Comparison of ENCODE assay signal across 20 cellular contexts in the genomic region with DNA sequence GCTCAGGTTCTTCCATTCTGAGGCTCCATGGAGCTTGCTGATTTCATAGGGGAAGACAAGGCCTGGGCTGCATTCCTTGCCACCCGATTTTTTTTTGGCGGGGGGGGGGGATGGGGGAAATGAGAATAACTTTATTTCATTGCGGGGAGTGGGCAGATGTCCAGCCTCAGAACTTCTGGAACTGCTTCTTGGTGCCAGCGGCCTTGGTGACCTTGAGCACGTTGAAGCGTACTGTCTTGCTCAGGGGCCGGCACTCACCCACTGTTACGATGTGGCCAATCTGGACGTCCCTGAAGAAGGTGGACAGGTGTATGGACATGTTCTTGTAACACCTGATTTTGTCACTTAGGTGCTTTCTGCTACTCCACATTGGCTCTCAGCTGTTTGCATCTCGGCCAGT. TPM values are rescaled to one million over a fixed set of nuclear protein-coding genes. Genes with fewer than 3 reads are reported as not detected.
DNase-seq lines count a peak whose midpoint lies in the region; ATAC-seq, FAIRE-seq and TF ChIP-seq lines count a peak whose summit lies in the region.
"Had no signal": no experiment of that assay in that cellular context is flagged by ENCODE, and none has a peak within 500 bp of the region (broad histone marks: within the 10 kb centered on the region; RNA-seq: fewer than 3 reads in every experiment).

No MANE protein-coding gene starts in this region.

- intact Hi-C loops in heart left ventricle (cut with DNase I) = no loop called here
- intact Hi-C loops in cardiac septum (cut with DNase I) = no loop called here
- intact Hi-C loops in dorsolateral prefrontal cortex (cut with DNase I) = no loop called here

- ATAC-seq in heart left ventricle = no peak
- ATAC-seq in activated T-helper 17 cell treated with anti-CD3 and anti-CD28 coated beads, Interleukin-2, amount 50 U/mL, for 72 hours (replicated peaks) = no peak

- WGBS in heart left ventricle, 4 donors = 41 to 55% (median 51%) methylated on average over 10 of the region's 10 CpGs
- 92% methylated on average over 9 of the region's 10 CpGs for WGBS in smooth muscle cell (ENCODE audit: low lambda C conversion rate)

- peak overlapping the region in 7 of 12 donors; percentile 15 to 87 (median 45) for H3K27ac ChIP-seq in heart left ventricle
- peak overlapping the region; percentile 48 for H3K27ac ChIP-seq in keratinocyte (ENCODE audit: control insufficient read depth, insufficient read depth, low read length)
- peak overlapping the region; percentile 99 for H3K27ac ChIP-seq in smooth muscle cell (ENCODE audit: low read depth)
- no peak overlapping the region for H3K27ac ChIP-seq in dorsolateral prefrontal cortex

- H3K4me3 Mint-ChIP-seq in activated T-helper 17 cell treated with anti-CD3 and anti-CD28 coated beads, Interleukin-2, amount 50 U/mL, for 72 hours = no peak overlapping the region

- no peaks in the 10 kb centered on the region for H3K9me3 Mint-ChIP-seq in activated T-helper 17 cell treated with anti-CD3 and anti-CD28 coated beads, Interleukin-2, amount 50 U/mL, for 72 hours

- no peaks in the 10 kb centered on the region for H3K27me3 ChIP-seq in heart left ventricle
- no peaks in the 10 kb centered on the region for H3K27me3 ChIP-seq in keratinocyte (ENCODE audit: control insufficient read depth, extremely low read depth, insufficient read depth, low read length)
- H3K27me3 ChIP-seq in smooth muscle cell (ENCODE audit: low read depth) = no peaks in the 10 kb centered on the region
- no peaks in the 10 kb centered on the region for H3K27me3 ChIP-seq in dorsolateral prefrontal cortex

- H3K27me3 Mint-ChIP-seq in activated T-helper 17 cell treated with anti-CD3 and anti-CD28 coated beads, Interleukin-2, amount 50 U/mL, for 72 hours = no peaks in the 10 kb centered on the region

- H3K4me1 Mint-ChIP-seq in activated T-helper 17 cell treated with anti-CD3 and anti-CD28 coated beads, Interleukin-2, amount 50 U/mL, for 72 hours = peaks cover 18% of the 10 kb centered on the region

- no peaks in the 10 kb centered on the region for H3F3A ChIP-seq in smooth muscle cell (ENCODE audit: low read depth)

- H3K9ac ChIP-seq in keratinocyte (ENCODE audit: control insufficient read depth, extremely low read depth, insufficient read depth, low read length) (no peak overlapping the region), smooth muscle cell (ENCODE audit: low read depth) (peak overlapping the region; percentile 43)

- peaks cover 5% of the 10 kb centered on the region for H3K9me1 ChIP-seq in keratinocyte (ENCODE audit: control insufficient read depth, extremely low read depth, insufficient read depth, low read length)

- H3K9me3 ChIP-seq in heart left ventricle = no peaks in the 10 kb centered on the region
- no peaks in the 10 kb centered on the region for H3K9me3 ChIP-seq in keratinocyte (ENCODE audit: control insufficient read depth, low read depth, low read length)
- no peaks in the 10 kb centered on the region for H3K9me3 ChIP-seq in smooth muscle cell (replicated peaks; ENCODE audit: low read depth)

- TF ChIP-seq CTCF in heart left ventricle (IDR thresholded peaks at IDR 0.05) (no peak), keratinocyte (optimal IDR thresholded peaks at IDR 0.05 in 1 of 3, IDR thresholded peaks at IDR 0.05 in 1 of 3, conservative IDR thresholded peaks at IDR 0.05 in 1 of 3; ENCODE audit: extremely low read depth in 1 of 3, insufficient read depth in 2 of 3, low read length in 3 of 3) (no peak), smooth muscle cell (IDR thresholded peaks at IDR 0.05; ENCODE audit: borderline replicate concordance, insufficient read depth, poor library complexity, severe bottlenecking) (no peak), dorsolateral prefrontal cortex (IDR thresholded peaks at IDR 0.05 in 54 of 56, conservative IDR thresholded peaks at IDR 0.05 in 2 of 56; ENCODE audit: low read depth in 1 of 56, partially characterized antibody in 56 of 56) (no peak)

- peak overlapping the region; percentile 79 for H3K27ac Mint-ChIP-seq in activated T-helper 17 cell treated with anti-CD3 and anti-CD28 coated beads, Interleukin-2, amount 50 U/mL, for 72 hours

- DNase-seq in heart left ventricle (peak in 2 of 5 donors; percentile 43 to 51), cardiac septum (ENCODE audit: low spot score) (no peak), keratinocyte (ENCODE audit: low read depth, low spot score) (no peak), smooth muscle cell (lab: John Stamatoyannopoulos, UW; ENCODE audit: unreplicated experiment) (no peak), dorsolateral prefrontal cortex (no peak), medulla oblongata (ENCODE audit: extremely low spot score) (no peak)
- no peak for DNase-seq in effector CD8-positive, alpha-beta T cell (lab: John Stamatoyannopoulos, UW)
- DNase-seq: C1 segment of cervical spinal cord, DMS 273 treated with DMSO at 0.1 percent for 48 hours, H7, IMR-90, MV-4-11, NCI-H1417 treated with DMSO at 0.1 percent for 48 hours, NCI-H2029, NCI-H510A treated with DMSO at 0.1 percent for 48 hours had no signal

- dilution Hi-C loops in keratinocyte (cut with MboI; ENCODE audit: extremely low pct_ligation_motif_present, low sequenced_read_pairs) = no loop called here

- no peak overlapping the region for H2AFZ ChIP-seq in keratinocyte (ENCODE audit: control insufficient read depth, low read length)
- no peak overlapping the region for H2AFZ ChIP-seq in smooth muscle cell (ENCODE audit: low read depth)

- H3K36me3 ChIP-seq in heart left ventricle (peaks cover 0 to 9% (median 0%) of the 10 kb centered on the region in 9 donors), keratinocyte (ENCODE audit: control insufficient read depth in 2 of 2, extremely low read depth in 1 of 2, insufficient read depth in 2 of 2, low read length in 2 of 2) (peaks cover 5 to 25% of the 10 kb centered on the region in 2 experiments), smooth muscle cell (ENCODE audit: low read depth) (no peaks in the 10 kb centered on the region)

- H3K4me1 ChIP-seq in heart left ventricle (peaks cover 9 to 55% (median 42%) of the 10 kb centered on the region in 12 donors), keratinocyte (ENCODE audit: control insufficient read depth, extremely low read depth, insufficient read depth, low read length) (peaks cover 25% of the 10 kb centered on the region), smooth muscle cell (ENCODE audit: low read depth) (no peaks in the 10 kb centered on the region)

- no peak overlapping the region for H3K4me3 ChIP-seq in heart left ventricle
- H3K4me3 ChIP-seq in keratinocyte (ENCODE audit: control insufficient read depth in 2 of 3, extremely low read depth in 1 of 3, insufficient read depth in 2 of 3, low read depth in 1 of 3, low read length in 3 of 3) = no peak overlapping the region
- no peak overlapping the region for H3K4me3 ChIP-seq in smooth muscle cell
- H3K4me3 ChIP-seq in dorsolateral prefrontal cortex = no peak overlapping the region

- H3K4me2 ChIP-seq in keratinocyte (ENCODE audit: control insufficient read depth, extremely low read depth, insufficient read depth, low read depth, low read length) (no peak overlapping the region), smooth muscle cell (no peak overlapping the region)

- FAIRE-seq in keratinocyte (lab: Jason Lieb, UNC) = no peak
- FAIRE-seq: RCC 7860 had no signal

- H3K36me3 Mint-ChIP-seq in activated T-helper 17 cell treated with anti-CD3 and anti-CD28 coated beads, Interleukin-2, amount 50 U/mL, for 72 hours (ENCODE audit: low read depth) = peaks cover 33% of the 10 kb centered on the region

- H3K79me2 ChIP-seq in keratinocyte (ENCODE audit: control insufficient read depth, insufficient read depth, low read length) (peaks cover 92% of the 10 kb centered on the region), smooth muscle cell (ENCODE audit: low read depth) (peaks cover 98% of the 10 kb centered on the region)

- no peak for TF ChIP-seq POLR2A in heart left ventricle (IDR thresholded peaks at IDR 0.05)

- peaks cover 27% of the 10 kb centered on the region for H4K20me1 ChIP-seq in keratinocyte (ENCODE audit: control insufficient read depth, extremely low read depth, insufficient read depth, low read length)
- peaks cover 99% of the 10 kb centered on the region for H4K20me1 ChIP-seq in smooth muscle cell (ENCODE audit: low read depth)

RNA-seq across cellular contexts. Expression of gene CENPT, which starts 8.3 kb away (rescaled TPM):
- total RNA-seq in heart left ventricle = 10 to 100 TPM; 14.4 to 31.2 (median 20.1) TPM
- polyA plus RNA-seq in heart left ventricle = 10 to 100 TPM; 25.7 to 28.0 TPM
- 27.9 TPM for total RNA-seq in cardiac septum
- 10 to 100 TPM; 61.4 to 64.2 TPM for total RNA-seq in activated T-helper 17 cell treated with anti-CD3 and anti-CD28 coated beads, Interleukin-2, amount 50 U/mL, for 72 hours
- 30.1 to 57.1 TPM (median 41.3 TPM) in 3 replicates for polyA plus RNA-seq in keratinocyte
- polyA plus RNA-seq in keratinocyte (2011; ENCODE audit: low read depth) = 44.8 TPM
- 17.7 and 26.9 TPM in 2 replicates for polyA plus RNA-seq in keratinocyte (2011; cell fraction: cytosol; rRNA removed)
- polyA plus RNA-seq in keratinocyte (2011; cell fraction: nucleus; rRNA removed) = 238 and 251 TPM in 2 replicates
- 32.6 and 56.1 TPM in 2 replicates for polyA plus RNA-seq in keratinocyte (2012; ENCODE audit: low replicate concordance)
- polyA minus RNA-seq in keratinocyte = 33.9 to 38.2 TPM (median 38.0 TPM) in 3 replicates
- polyA minus RNA-seq in keratinocyte (2011; cell fraction: cytosol; rRNA and poly(A)+ RNA removed) = 40.1 TPM
- 50.0 and 51.2 TPM in 2 replicates for polyA minus RNA-seq in keratinocyte (2011; cell fraction: nucleus; rRNA and poly(A)+ RNA removed)
- total RNA-seq in smooth muscle cell = 37.3 and 47.0 TPM in 2 replicates
- 65.8 and 79.7 TPM in 2 replicates for polyA plus RNA-seq in smooth muscle cell
- total RNA-seq in dorsolateral prefrontal cortex = 10 to 100 TPM; 40.0 to 88.4 (median 54.9) TPM

RNA-seq across cellular contexts. Expression of gene NUTF2, which starts 9.1 kb away (rescaled TPM):
- 100 to 1,000 TPM in 2 of 9 donors, 10 to 100 TPM in 7; 66.5 to 145 (median 90.9) TPM for total RNA-seq in heart left ventricle
- 100 to 1,000 TPM; 179 to 191 TPM for polyA plus RNA-seq in heart left ventricle
- 87.1 TPM for total RNA-seq in cardiac septum
- total RNA-seq in activated T-helper 17 cell treated with anti-CD3 and anti-CD28 coated beads, Interleukin-2, amount 50 U/mL, for 72 hours = 100 to 1,000 TPM in 1 of 2 donors, 10 to 100 TPM in 1; 82.9 to 175 TPM
- 173 to 569 TPM (median 189 TPM) in 3 replicates for polyA plus RNA-seq in keratinocyte
- 21.4 TPM for polyA plus RNA-seq in keratinocyte (2011; ENCODE audit: low read depth)
- 219 and 289 TPM in 2 replicates for polyA plus RNA-seq in keratinocyte (2011; cell fraction: cytosol; rRNA removed)
- 115 and 137 TPM in 2 replicates for polyA plus RNA-seq in keratinocyte (2011; cell fraction: nucleus; rRNA removed)
- polyA plus RNA-seq in keratinocyte (2012; ENCODE audit: low replicate concordance) = 156 and 255 TPM in 2 replicates
- 364 to 462 TPM (median 391 TPM) in 3 replicates for polyA minus RNA-seq in keratinocyte
- 371 TPM for polyA minus RNA-seq in keratinocyte (2011; cell fraction: cytosol; rRNA and poly(A)+ RNA removed)
- 46.3 and 66.6 TPM in 2 replicates for polyA minus RNA-seq in keratinocyte (2011; cell fraction: nucleus; rRNA and poly(A)+ RNA removed)
- total RNA-seq in smooth muscle cell = 112 and 115 TPM in 2 replicates
- polyA plus RNA-seq in smooth muscle cell = 202 and 208 TPM in 2 replicates
- 10 to 100 TPM; 51.7 to 88.9 (median 72.2) TPM for total RNA-seq in dorsolateral prefrontal cortex

RNA-seq across cellular contexts. Expression of gene THAP11, which starts 13.7 kb away (rescaled TPM):
- 10 to 100 TPM; 24.9 to 87.5 (median 31.4) TPM for total RNA-seq in heart left ventricle
- polyA plus RNA-seq in heart left ventricle = 10 to 100 TPM; 10.6 to 26.3 TPM
- 23.0 TPM for total RNA-seq in cardiac septum
- 10 to 100 TPM; 29.9 to 51.6 TPM for total RNA-seq in activated T-helper 17 cell treated with anti-CD3 and anti-CD28 coated beads, Interleukin-2, amount 50 U/mL, for 72 hours
- polyA plus RNA-seq in keratinocyte = 9.2 to 13.1 TPM (median 11.8 TPM) in 3 replicates
- 4.0 TPM for polyA plus RNA-seq in keratinocyte (2011; ENCODE audit: low read depth)
- 8.5 and 8.9 TPM in 2 replicates for polyA plus RNA-seq in keratinocyte (2011; cell fraction: cytosol; rRNA removed)
- polyA plus RNA-seq in keratinocyte (2011; cell fraction: nucleus; rRNA removed) = 4.4 TPM in 2 replicates
- 11.6 and 13.9 TPM in 2 replicates for polyA plus RNA-seq in keratinocyte (2012; ENCODE audit: low replicate concordance)
- 7.9 to 10.2 TPM (median 7.9 TPM) in 3 replicates for polyA minus RNA-seq in keratinocyte
- polyA minus RNA-seq in keratinocyte (2011; cell fraction: cytosol; rRNA and poly(A)+ RNA removed) = 14.6 TPM
- polyA minus RNA-seq in keratinocyte (2011; cell fraction: nucleus; rRNA and poly(A)+ RNA removed) = 1.7 and 3.3 TPM in 2 replicates
- total RNA-seq in smooth muscle cell = 23.0 and 31.3 TPM in 2 replicates
- polyA plus RNA-seq in smooth muscle cell = 32.7 and 38.3 TPM in 2 replicates
- 10 to 100 TPM; 17.7 to 30.0 (median 24.0) TPM for total RNA-seq in dorsolateral prefrontal cortex

RNA-seq across cellular contexts. Expression of gene EDC4, which starts 17.1 kb away (rescaled TPM):
- total RNA-seq in heart left ventricle (10 to 100 TPM; 26.2 to 42.5 (median 32.5) TPM), cardiac septum (43.8 TPM), smooth muscle cell (35.5 and 46.3 TPM in 2 replicates), dorsolateral prefrontal cortex (10 to 100 TPM; 46.0 to 96.6 (median 69.2) TPM)
- polyA plus RNA-seq in heart left ventricle (10 to 100 TPM; 27.8 to 31.1 TPM), keratinocyte (16.7 to 28.0 TPM (median 25.4 TPM) in 3 replicates), smooth muscle cell (64.5 and 74.7 TPM in 2 replicates)
- total RNA-seq in activated T-helper 17 cell treated with anti-CD3 and anti-CD28 coated beads, Interleukin-2, amount 50 U/mL, for 72 hours = 100 to 1,000 TPM; 101 to 137 TPM
- polyA plus RNA-seq in keratinocyte (2011; ENCODE audit: low read depth) = 29.5 TPM
- polyA plus RNA-seq in keratinocyte (2011; cell fraction: cytosol; rRNA removed) = 13.2 and 18.5 TPM in 2 replicates
- polyA plus RNA-seq in keratinocyte (2011; cell fraction: nucleus; rRNA removed) = 63.0 and 74.1 TPM in 2 replicates
- 22.5 and 27.7 TPM in 2 replicates for polyA plus RNA-seq in keratinocyte (2012; ENCODE audit: low replicate concordance)
- 44.4 to 165 TPM (median 55.4 TPM) in 3 replicates for polyA minus RNA-seq in keratinocyte
- polyA minus RNA-seq in keratinocyte (2011; cell fraction: cytosol; rRNA and poly(A)+ RNA removed) = 39.9 TPM
- polyA minus RNA-seq in keratinocyte (2011; cell fraction: nucleus; rRNA and poly(A)+ RNA removed) = 42.0 and 57.0 TPM in 2 replicates

RNA-seq across cellular contexts. Expression of gene NRN1L, which starts 28.9 kb away (rescaled TPM):
- 1 to 10 TPM in 4 of 9 donors, under 1 TPM in 2, not detected in 3; 0.78 to 5.8 (median 1.7) TPM for total RNA-seq in heart left ventricle
- polyA plus RNA-seq in heart left ventricle = 1 to 10 TPM; 1.7 to 1.8 TPM
- 2.1 TPM for total RNA-seq in cardiac septum
- total RNA-seq in activated T-helper 17 cell treated with anti-CD3 and anti-CD28 coated beads, Interleukin-2, amount 50 U/mL, for 72 hours = 1 to 10 TPM in 1 of 2 donors, not detected in 1; 1.2 TPM
- polyA plus RNA-seq in keratinocyte = not detected in 3 replicates
- polyA plus RNA-seq in keratinocyte (2011; ENCODE audit: low read depth) = not detected
- polyA plus RNA-seq in keratinocyte (2011; cell fraction: cytosol; rRNA removed) = not detected in 2 replicates
- 0.51 and 0.53 TPM in 2 replicates for polyA plus RNA-seq in keratinocyte (2011; cell fraction: nucleus; rRNA removed)
- polyA plus RNA-seq in keratinocyte (2012; ENCODE audit: low replicate concordance) = 0.75 TPM in 1 of 2 replicates, not detected in the other
- not detected in 3 replicates for polyA minus RNA-seq in keratinocyte
- polyA minus RNA-seq in keratinocyte (2011; cell fraction: cytosol; rRNA and poly(A)+ RNA removed) = not detected
- polyA minus RNA-seq in keratinocyte (2011; cell fraction: nucleus; rRNA and poly(A)+ RNA removed) = not detected in 2 replicates
- not detected in 2 replicates for total RNA-seq in smooth muscle cell
- polyA plus RNA-seq in smooth muscle cell = 0.46 and 0.57 TPM in 2 replicates
- 10 to 100 TPM in 1 of 120 experiments, 1 to 10 TPM in 97, under 1 TPM in 6, not detected in 16; 0.72 to 11.5 (median 2.6) TPM for total RNA-seq in dorsolateral prefrontal cortex
- total RNA-seq: A172, Daoy, IMR-90, LHCN-M2 had no signal

Comparison
In these comparisons a context has a peak if more than half of its experiments do, and no peak if none do; other contexts are left out.
1. H3K27ac ChIP-seq: peak in heart left ventricle (7 of 12), keratinocyte (single experiment) and smooth muscle cell (single experiment); none in dorsolateral prefrontal cortex (0 of 59).